25 cellular contexts compared by ENCODE assay signal in the genomic region with DNA sequence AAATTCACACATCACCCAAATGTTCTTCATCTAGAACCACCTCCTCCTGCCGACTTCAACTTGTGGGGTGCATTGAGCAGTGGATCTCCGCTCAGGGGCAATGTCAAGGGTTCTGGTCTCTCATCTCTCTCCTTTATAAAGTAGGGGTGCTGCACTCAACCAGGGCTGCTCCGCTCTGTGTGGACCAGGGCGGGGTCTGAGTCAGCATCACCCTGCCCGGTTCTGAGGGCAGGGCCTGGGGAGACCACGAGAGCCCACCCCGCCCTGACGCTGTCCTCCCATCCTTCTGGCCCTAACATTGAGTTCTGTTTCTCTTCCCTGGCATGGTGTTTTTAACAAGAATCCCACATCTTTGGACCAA.
"Had no signal": no experiment of that assay in that cellular context is flagged by ENCODE, and none has a peak within 500 bp of the region (broad histone marks: within the 10 kb centered on the region; RNA-seq: fewer than 3 reads in every experiment).

No MANE protein-coding gene starts in this region.

- H3K27ac Mint-ChIP-seq: activated naive CD4-positive, alpha-beta T cell treated with anti-CD3 and anti-CD28 coated beads, Interleukin-2, amount 10 ng/mL, durations not matched to agents 7 days and 5 days; activated naive CD8-positive, alpha-beta T cell treated with anti-CD3 and anti-CD28 coated beads for 36 hours; activated T-helper 17 cell treated with anti-CD3 and anti-CD28 coated beads, Interleukin-2, amount 50 U/mL, for 72 hours; IgD-negative memory B cell; T-helper 1 cell treated with Interleukin-12 subunit alpha and Interleukin-12 subunit beta and Interleukin-4 antibody, amounts not matched to agents 30 μg/mL and 1 μg/mL, for 36 hours; WTC11 had no signal

- H3K36me3 ChIP-seq: brain microvascular endothelial cell, cardiac muscle cell had no signal

- DNase-seq: activated CD4-positive, alpha-beta T cell treated with anti-CD3 and anti-CD28 coated beads for 48 hours; activated CD4-positive, alpha-beta T cell treated with anti-CD3 and anti-CD28 coated beads, Interleukin-2, amount 50 U/mL, for 48 hours; activated CD4-positive, CD25-positive, alpha-beta regulatory T cell treated with anti-CD3 and anti-CD28 coated beads, Interleukin-2, amount 50 U/mL, for 72 hours; activated gamma-delta T cell; activated naive CD4-positive, alpha-beta T cell treated with anti-CD3 and anti-CD28 coated beads, Interleukin-2, amount 10 ng/mL, durations not matched to agents 7 days and 5 days; activated naive CD8-positive, alpha-beta T cell treated with anti-CD3 and anti-CD28 coated beads for 36 hours; activated T-cell treated with anti-CD3 and anti-CD28 coated beads for 4 hours; activated T-cell treated with anti-CD3 and anti-CD28 coated beads, Interleukin-2, amount 50 U/mL, for 48 hours; brain microvascular endothelial cell; KG1; NCI-H1048; NCI-H1930; NCI-H2171; NCI-H2227 treated with DMSO at 0.1 percent for 48 hours; NCI-H446 treated with DMSO at 0.1 percent for 48 hours; NCI-H524 treated with DMSO at 0.1 percent for 48 hours; NCI-H748 treated with DMSO at 0.1 percent for 48 hours; PC-9; SIG-M5 had no signal

- H3K27ac ChIP-seq: brain microvascular endothelial cell, cardiac muscle cell, PC-9, SK-N-MC had no signal

- H3K4me1 Mint-ChIP-seq: activated T-helper 17 cell treated with anti-CD3 and anti-CD28 coated beads, Interleukin-2, amount 50 U/mL, for 72 hours; WTC11 had no signal

- H3K27me3 ChIP-seq: brain microvascular endothelial cell, cardiac muscle cell had no signal

- ATAC-seq: activated T-helper 17 cell treated with anti-CD3 and anti-CD28 coated beads, Interleukin-2, amount 50 U/mL, for 72 hours; WTC11 had no signal

- H3K27me3 Mint-ChIP-seq: activated naive CD4-positive, alpha-beta T cell treated with anti-CD3 and anti-CD28 coated beads, Interleukin-2, amount 10 ng/mL, durations not matched to agents 7 days and 5 days had no signal

- H3K4me3 ChIP-seq: cardiac muscle cell, PC-9 had no signal

- H3K36me3 Mint-ChIP-seq: activated naive CD4-positive, alpha-beta T cell treated with anti-CD3 and anti-CD28 coated beads, Interleukin-2, amount 10 ng/mL, durations not matched to agents 7 days and 5 days; activated naive CD8-positive, alpha-beta T cell treated with anti-CD3 and anti-CD28 coated beads for 36 hours; IgD-negative memory B cell; WTC11 had no signal

- H3K9me3 Mint-ChIP-seq: activated naive CD4-positive, alpha-beta T cell treated with anti-CD3 and anti-CD28 coated beads, Interleukin-2, amount 10 ng/mL, durations not matched to agents 7 days and 5 days; activated naive CD8-positive, alpha-beta T cell treated with anti-CD3 and anti-CD28 coated beads for 36 hours; activated T-helper 17 cell treated with anti-CD3 and anti-CD28 coated beads, Interleukin-2, amount 50 U/mL, for 72 hours; IgD-negative memory B cell; T-helper 1 cell treated with Interleukin-12 subunit alpha and Interleukin-12 subunit beta and Interleukin-4 antibody, amounts not matched to agents 30 μg/mL and 1 μg/mL, for 36 hours; WTC11 had no signal

- H3K4me3 Mint-ChIP-seq: activated naive CD4-positive, alpha-beta T cell treated with anti-CD3 and anti-CD28 coated beads, Interleukin-2, amount 10 ng/mL, durations not matched to agents 7 days and 5 days; activated naive CD8-positive, alpha-beta T cell treated with anti-CD3 and anti-CD28 coated beads for 36 hours; activated T-helper 17 cell treated with anti-CD3 and anti-CD28 coated beads, Interleukin-2, amount 50 U/mL, for 72 hours; T-helper 1 cell treated with Interleukin-12 subunit alpha and Interleukin-12 subunit beta and Interleukin-4 antibody, amounts not matched to agents 30 μg/mL and 1 μg/mL, for 36 hours; WTC11 had no signal
